31 cellular contexts compared by ENCODE assay signal in genomic region chr12:107457536-107457935, GRCh38.
"Had no signal": no experiment of that assay in that cellular context is flagged by ENCODE, and none has a peak within 500 bp of the region (broad histone marks: within the 10 kb centered on the region; RNA-seq: fewer than 3 reads in every experiment).

No MANE protein-coding gene starts in this region.

- H3K36me3 ChIP-seq: adrenal gland, esophagus muscularis mucosa, gastrocnemius medialis, heart left ventricle had no signal

- H3K27me3 ChIP-seq: adrenal gland, body of pancreas, foreskin keratinocyte, gastrocnemius medialis had no signal

- H3K27ac ChIP-seq: adrenal gland, body of pancreas, coronary artery, esophagus muscularis mucosa, foreskin keratinocyte, gastrocnemius medialis, heart left ventricle had no signal

- H3K4me3 ChIP-seq: adrenal gland, body of pancreas, coronary artery, esophagus muscularis mucosa, gastrocnemius medialis, heart left ventricle had no signal

- DNase-seq: activated CD4-positive, alpha-beta memory T cell treated with anti-CD3 and anti-CD28 coated beads for 36 hours; activated CD4-positive, alpha-beta T cell treated with anti-CD3 and anti-CD28 coated beads for 36 hours; activated CD4-positive, alpha-beta T cell treated with anti-CD3 and anti-CD28 coated beads, Interleukin-2, amount 10 ng/mL, durations not matched to agents 24 days and 14 days; activated CD4-positive, CD25-positive, alpha-beta regulatory T cell; activated CD4-positive, CD25-positive, alpha-beta regulatory T cell treated with anti-CD3 and anti-CD28 coated beads, Interleukin-2, amount 50 U/mL, for 72 hours; activated CD8-positive, alpha-beta memory T cell treated with anti-CD3 and anti-CD28 coated beads, Interleukin-2, amount 10 ng/mL, durations not matched to agents 7 days and 5 days; activated CD8-positive, alpha-beta memory T cell treated with anti-CD3 and anti-CD28 coated beads, Interleukin-2, amount 50 U/mL, for 4 hours; activated CD8-positive, alpha-beta T cell treated with anti-CD3 and anti-CD28 coated beads, Interleukin-2, amount 10 ng/mL, durations not matched to agents 7 days and 5 days; activated effector memory CD4-positive, alpha-beta T cell treated with anti-CD3 and anti-CD28 coated beads, Interleukin-2, amount 50 U/mL, for 16 hours; activated naive CD4-positive, alpha-beta T cell treated with anti-CD3 and anti-CD28 coated beads for 36 hours; activated naive CD8-positive, alpha-beta T cell treated with anti-CD3 and anti-CD28 coated beads for 36 hours; activated naive CD8-positive, alpha-beta T cell treated with anti-CD3 and anti-CD28 coated beads, Interleukin-2, amount 50 U/mL, for 24 hours; activated T-cell treated with anti-CD3 and anti-CD28 coated beads, Interleukin-2, amount 50 U/mL, for 1 hour; activated T-cell treated with anti-CD3 and anti-CD28 coated beads, Interleukin-2, amount 50 U/mL, for 48 hours; aorta; caudate nucleus; cerebellar nuclear complex; dermis blood vessel endothelial cell; effector CD4-positive, alpha-beta T cell; effector memory CD8-positive, alpha-beta T cell; erythroblast; foreskin keratinocyte; gastrocnemius medialis; glutamatergic neuron; T-helper 17 cell; T1000 had no signal

- H3K4me1 ChIP-seq: esophagus muscularis mucosa, gastrocnemius medialis had no signal

- ATAC-seq: activated CD4-positive, alpha-beta T cell treated with anti-CD3 and anti-CD28 coated beads for 36 hours; activated CD8-positive, alpha-beta memory T cell treated with anti-CD3 and anti-CD28 coated beads, Interleukin-2, amount 10 ng/mL, durations not matched to agents 7 days and 5 days; activated CD8-positive, alpha-beta T cell treated with anti-CD3 and anti-CD28 coated beads, Interleukin-2, amount 10 ng/mL, durations not matched to agents 7 days and 5 days; activated naive CD8-positive, alpha-beta T cell treated with anti-CD3 and anti-CD28 coated beads, Interleukin-2, amount 50 U/mL, for 24 hours; effector memory CD8-positive, alpha-beta T cell; foreskin keratinocyte; gastrocnemius medialis; T-helper 17 cell had no signal

- H3K9me3 ChIP-seq: adrenal gland, body of pancreas, esophagus muscularis mucosa, gastrocnemius medialis, heart left ventricle had no signal
